In the genomic region with DNA sequence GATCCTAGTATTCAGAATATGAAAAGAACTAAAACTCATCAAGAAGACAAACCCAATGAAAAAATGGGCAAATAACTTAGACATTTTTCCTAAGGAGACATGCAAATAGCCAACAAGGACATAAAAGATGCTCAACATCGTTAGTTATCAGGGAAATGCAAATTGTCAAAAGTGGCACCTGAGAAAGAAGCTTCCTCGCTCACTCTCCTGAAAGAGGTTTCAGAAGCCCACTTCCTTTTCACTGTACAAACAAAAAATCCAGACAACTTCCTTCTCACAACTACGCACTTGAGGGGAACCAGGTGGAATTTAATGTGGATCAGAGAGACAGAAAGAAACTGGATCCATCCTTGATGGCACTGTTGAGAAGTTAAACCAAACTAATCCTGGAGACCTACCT, we compare ENCODE assay signal across 15 cellular contexts. TPM values are rescaled to one million over a fixed set of nuclear protein-coding genes. Genes with fewer than 3 reads are reported as not detected.
DNase-seq lines count a peak whose midpoint lies in the region; ATAC-seq and TF ChIP-seq lines count a peak whose summit lies in the region.
"Had no signal": no experiment of that assay in that cellular context is flagged by ENCODE, and none has a peak within 500 bp of the region (broad histone marks: within the 10 kb centered on the region; RNA-seq: fewer than 3 reads in every experiment).

No MANE protein-coding gene starts in this region.

- intact Hi-C loops in CD4-positive, alpha-beta T cell (cut with DNase I, micrococcal nuclease) = loop anchor here in 1 of 2 experiments (5.0 kb wide), 1 partner anchor 40 kb away; the partner anchor contains the start of gene KLF12
- intact Hi-C loops in natural killer cell (cut with micrococcal nuclease) = no loop called here
- intact Hi-C loops in psoas muscle (cut with DNase I) = no loop called here

- ATAC-seq in CD4-positive, alpha-beta T cell (ENCODE audit: poor library complexity) = no peak
- ATAC-seq in activated naive CD8-positive, alpha-beta T cell treated with anti-CD3 and anti-CD28 coated beads, Interleukin-2, amount 50 U/mL, for 24 hours = no peak
- ATAC-seq in natural killer cell = no peak
- ATAC-seq in psoas muscle = no peak
- ATAC-seq: esophagus mucosa had no signal

- no peak for DNase-seq in CD4-positive, alpha-beta T cell
- no peak for DNase-seq in HFFc6
- DNase-seq in activated naive CD8-positive, alpha-beta T cell treated with anti-CD3 and anti-CD28 coated beads, Interleukin-2, amount 50 U/mL, for 24 hours = no peak
- no peak for DNase-seq in natural killer cell
- DNase-seq in NCI-H128 (lab: John Stamatoyannopoulos, UW; ENCODE audit: unreplicated experiment) = no peak
- no peak for DNase-seq in psoas muscle
- DNase-seq in C1 segment of cervical spinal cord (lab: John Stamatoyannopoulos, UW) = no peak
- DNase-seq: activated CD4-positive, alpha-beta T cell treated with anti-CD3 and anti-CD28 coated beads, Interleukin-2, amount 50 U/mL, for 48 hours; activated effector memory CD4-positive, alpha-beta T cell treated with Interleukin-2 at 50 U/mL for 16 hours; brain microvascular endothelial cell; dermis blood vessel endothelial cell; NCI-H2081 treated with DMSO at 0.1 percent for 48 hours; NCI-H748 treated with DMSO at 0.1 percent for 48 hours had no signal

- H3K27me3 ChIP-seq in CD4-positive, alpha-beta T cell (ENCODE audit: control insufficient read depth, insufficient read depth, low read length) = no peaks in the 10 kb centered on the region
- H3K27me3 ChIP-seq in psoas muscle (ENCODE audit: insufficient read depth in 3 of 3, low read length in 2 of 3) = no peaks in the 10 kb centered on the region
- H3K27me3 ChIP-seq: brain microvascular endothelial cell, right atrium auricular region had no signal

- CTCF ChIA-PET in CD4-positive, alpha-beta T cell (lab: Charles Lee) = interaction anchor here (1.2 kb wide), 1 partner anchor 194 kb away, joined by 3 read pairs; no protein-coding TSS in a partner anchor

- H3K4me3 ChIP-seq in psoas muscle = no peak overlapping the region
- H3K4me3 ChIP-seq: right atrium auricular region had no signal

- peaks cover 76% of the 10 kb centered on the region for H3K4me1 Mint-ChIP-seq in CD4-positive, alpha-beta T cell (ENCODE audit: low read depth)
- H3K4me1 Mint-ChIP-seq in HFFc6 (ENCODE audit: low read depth) (peaks cover 55% of the 10 kb centered on the region), natural killer cell (peaks cover 79 to 81% of the 10 kb centered on the region in 2 donors)
- H3K4me1 Mint-ChIP-seq in activated naive CD8-positive, alpha-beta T cell treated with anti-CD3 and anti-CD28 coated beads, Interleukin-2, amount 50 U/mL, for 24 hours = peaks cover 72% of the 10 kb centered on the region

- H3K27ac ChIP-seq in CD4-positive, alpha-beta T cell (ENCODE audit: low read depth, low read length) = no peak overlapping the region
- no peak overlapping the region for H3K27ac ChIP-seq in psoas muscle
- H3K27ac ChIP-seq: brain microvascular endothelial cell, right atrium auricular region had no signal

- H3K27me3 Mint-ChIP-seq in CD4-positive, alpha-beta T cell = no peaks in the 10 kb centered on the region
- H3K27me3 Mint-ChIP-seq in HFFc6 (ENCODE audit: insufficient read depth) = no peaks in the 10 kb centered on the region
- H3K27me3 Mint-ChIP-seq in activated naive CD8-positive, alpha-beta T cell treated with anti-CD3 and anti-CD28 coated beads, Interleukin-2, amount 50 U/mL, for 24 hours = no peaks in the 10 kb centered on the region
- no peaks in the 10 kb centered on the region for H3K27me3 Mint-ChIP-seq in natural killer cell (ENCODE audit: low read depth in 2 of 2)

- peak overlapping the region; percentile 73 for H3K4me3 Mint-ChIP-seq in CD4-positive, alpha-beta T cell
- no peak overlapping the region for H3K4me3 Mint-ChIP-seq in HFFc6
- no peak overlapping the region for H3K4me3 Mint-ChIP-seq in activated naive CD8-positive, alpha-beta T cell treated with anti-CD3 and anti-CD28 coated beads, Interleukin-2, amount 50 U/mL, for 24 hours
- peak overlapping the region; percentile 57 for H3K4me3 Mint-ChIP-seq in natural killer cell

- peaks cover 29% of the 10 kb centered on the region for H3K4me1 ChIP-seq in psoas muscle

- H3K36me3 Mint-ChIP-seq in CD4-positive, alpha-beta T cell (ENCODE audit: low read depth) = no peaks in the 10 kb centered on the region
- H3K36me3 Mint-ChIP-seq in HFFc6 (ENCODE audit: low read depth) = peaks cover 22% of the 10 kb centered on the region
- peaks cover 8% of the 10 kb centered on the region for H3K36me3 Mint-ChIP-seq in activated naive CD8-positive, alpha-beta T cell treated with anti-CD3 and anti-CD28 coated beads, Interleukin-2, amount 50 U/mL, for 24 hours (ENCODE audit: low read depth)
- no peaks in the 10 kb centered on the region for H3K36me3 Mint-ChIP-seq in natural killer cell

- POLR2A ChIA-PET in CD4-positive, alpha-beta T cell (lab: Charles Lee) = interaction anchor here (0.7 to 1.9 kb wide), 4 partner anchors 41 to 194 kb away, joined by 3 to 8 read pairs (median 4); partner anchors contain the start of gene KLF12

- H3K9me3 Mint-ChIP-seq in CD4-positive, alpha-beta T cell = no peaks in the 10 kb centered on the region
- no peaks in the 10 kb centered on the region for H3K9me3 Mint-ChIP-seq in HFFc6
- H3K9me3 Mint-ChIP-seq in activated naive CD8-positive, alpha-beta T cell treated with anti-CD3 and anti-CD28 coated beads, Interleukin-2, amount 50 U/mL, for 24 hours = peaks cover 5% of the 10 kb centered on the region
- H3K9me3 Mint-ChIP-seq in natural killer cell = no peaks in the 10 kb centered on the region

- no peaks in the 10 kb centered on the region for H3K9me3 ChIP-seq in CD4-positive, alpha-beta T cell (ENCODE audit: control insufficient read depth, low read length)
- H3K9me3 ChIP-seq in psoas muscle = no peaks in the 10 kb centered on the region
- H3K9me3 ChIP-seq: right atrium auricular region had no signal

- 84 to 88% (median 87%) methylated on average over 3 of the region's 3 CpGs for WGBS in psoas muscle, 3 donors

- H3K36me3 ChIP-seq in psoas muscle (ENCODE audit: insufficient read depth in 1 of 2, low read depth in 1 of 2) = no peaks in the 10 kb centered on the region
- H3K36me3 ChIP-seq: brain microvascular endothelial cell, right atrium auricular region had no signal

- no peak for TF ChIP-seq CTCF in CD4-positive, alpha-beta T cell (IDR thresholded peaks at IDR 0.05)
- TF ChIP-seq CTCF in HFFc6 (IDR thresholded peaks at IDR 0.05) (no peak), natural killer cell (IDR thresholded peaks at IDR 0.05) (no peak), psoas muscle (IDR thresholded peaks at IDR 0.05) (no peak)

- peak overlapping the region; percentile 77 for H3K27ac Mint-ChIP-seq in CD4-positive, alpha-beta T cell
- H3K27ac Mint-ChIP-seq in HFFc6 (peak overlapping the region; percentile 60), natural killer cell (peak overlapping the region; percentile 83 to 90)
- H3K27ac Mint-ChIP-seq in activated naive CD8-positive, alpha-beta T cell treated with anti-CD3 and anti-CD28 coated beads, Interleukin-2, amount 50 U/mL, for 24 hours = peak overlapping the region; percentile 93

RNA-seq across cellular contexts. Expression of gene KLF12, which starts 41.5 kb away (rescaled TPM):
- total RNA-seq in CD4-positive, alpha-beta T cell = 10 to 100 TPM; 69.5 to 74.7 TPM
- total RNA-seq in HFFc6 (2021; fragmentation: NEBNext Ultra II Directional; extraction: Animal tissue kit (Norgen Biotek cat#: 25700)) = 10 to 100 TPM; 18.1 to 28.2 (median 24.1) TPM
- total RNA-seq in natural killer cell (100 to 1,000 TPM; 104 to 119 (median 108) TPM), psoas muscle (10 to 100 TPM in 1 of 4 donors, 1 to 10 TPM in 3; 8.0 to 12.4 (median 8.6) TPM)
- polyA plus RNA-seq in psoas muscle = 1 to 10 TPM in 2 of 3 donors, under 1 TPM in 1; 0.55 to 2.1 (median 1.7) TPM

Comparison
In these comparisons a context has a peak if more than half of its experiments do, and no peak if none do; other contexts are left out.
1. H3K4me3 Mint-ChIP-seq: peak in CD4-positive, alpha-beta T cell (single experiment) and natural killer cell (single experiment); none in HFFc6 (single experiment) and activated naive CD8-positive, alpha-beta T cell treated with anti-CD3 and anti-CD28 coated beads, Interleukin-2, amount 50 U/mL, for 24 hours (single experiment).
2. Peak in every context shown above with its lines, with median percentiles within 50 percentile points of each other: H3K27ac Mint-ChIP-seq.